In genomic region chrX:118116308-118117068, GRCh38 we compare ENCODE assay signal across 9 cellular contexts. TPM values are rescaled to one million over a fixed set of nuclear protein-coding genes. Genes with fewer than 3 reads are reported as not detected.
DNase-seq lines count a peak whose midpoint lies in the region; ATAC-seq and TF ChIP-seq lines count a peak whose summit lies in the region.
"Had no signal": no experiment of that assay in that cellular context is flagged by ENCODE, and none has a peak within 500 bp of the region (broad histone marks: within the 10 kb centered on the region; RNA-seq: fewer than 3 reads in every experiment).

TSS of gene KLHL13 (minus strand) at chrX:118116810. CDS start at chrX:118028473, 88,337 bp downstream.

- ATAC-seq in aorta (ENCODE audit: low FRiP score) (peak; percentile 76), HG02852 (IDR thresholded peaks at IDR 0.05; ENCODE audit: unreplicated experiment) (no peak)

- in situ Hi-C loops in KBM-7 (cut with MboI; ENCODE audit: low pct_unique_long_range_greater_than_20kb, low sequenced_read_pairs), result no loop called here

- H3K4me3 Mint-ChIP-seq in activated naive CD4-positive, alpha-beta T cell treated with anti-CD3 and anti-CD28 coated beads, Interleukin-2, amount 10 ng/mL, durations not matched to agents 7 days and 5 days, result peak within 1 kb of the TSS; percentile 65
- H3K4me3 Mint-ChIP-seq in neural crest cell, result peak within 1 kb of the TSS; percentile 92

- no peaks in the 10 kb centered on the region for H3K4me1 ChIP-seq in aorta (ENCODE audit: control insufficient read depth in 1 of 2, insufficient read depth in 2 of 2, low read length in 2 of 2)

- H3K27me3 Mint-ChIP-seq in activated naive CD4-positive, alpha-beta T cell treated with anti-CD3 and anti-CD28 coated beads, Interleukin-2, amount 10 ng/mL, durations not matched to agents 7 days and 5 days, result peaks cover 20% of the 10 kb centered on the region
- no peaks in the 10 kb centered on the region for H3K27me3 Mint-ChIP-seq in neural crest cell (ENCODE audit: low read depth)

- 1 to 22% methylated on average over 58 to 70 of the region's 71 CpGs for WGBS in aorta, 2 donors

- TF ChIP-seq CTCF in neural crest cell (conservative IDR thresholded peaks at IDR 0.05), result no peak

- H3K4me1 Mint-ChIP-seq in activated naive CD4-positive, alpha-beta T cell treated with anti-CD3 and anti-CD28 coated beads, Interleukin-2, amount 10 ng/mL, durations not matched to agents 7 days and 5 days, result peaks cover 7% of the 10 kb centered on the region
- peaks cover 15% of the 10 kb centered on the region for H3K4me1 Mint-ChIP-seq in neural crest cell

- CTCF ChIA-PET in activated naive CD4-positive, alpha-beta T cell treated with anti-CD3 and anti-CD28 coated beads, Interleukin-2, amount 10 ng/mL, durations not matched to agents 7 days and 5 days (lab: Charles Lee), result no interaction called here

- H3K9me3 Mint-ChIP-seq in activated naive CD4-positive, alpha-beta T cell treated with anti-CD3 and anti-CD28 coated beads, Interleukin-2, amount 10 ng/mL, durations not matched to agents 7 days and 5 days, result no peaks in the 10 kb centered on the region
- peaks cover 3% of the 10 kb centered on the region for H3K9me3 Mint-ChIP-seq in neural crest cell

- no peak within 1 kb of the TSS for H3K27ac Mint-ChIP-seq in activated naive CD4-positive, alpha-beta T cell treated with anti-CD3 and anti-CD28 coated beads, Interleukin-2, amount 10 ng/mL, durations not matched to agents 7 days and 5 days
- H3K27ac Mint-ChIP-seq in neural crest cell (ENCODE audit: unreplicated experiment), result peak within 1 kb of the TSS; percentile 94

- no peaks in the 10 kb centered on the region for H3K9me3 ChIP-seq in aorta (ENCODE audit: control insufficient read depth, low read length)

- H3K4me3 ChIP-seq in aorta (ENCODE audit: low read length in 2 of 2), result peak within 1 kb of the TSS; percentile 36 to 82

- H3K36me3 ChIP-seq in aorta (ENCODE audit: control insufficient read depth in 1 of 2, insufficient read depth in 2 of 2, low read length in 1 of 2), result no peaks in the 10 kb centered on the region

- no peaks in the 10 kb centered on the region for H3K27me3 ChIP-seq in aorta (ENCODE audit: control insufficient read depth in 1 of 2, insufficient read depth in 2 of 2, low read length in 1 of 2)

- intact Hi-C loops in aorta (cut with DNase I), result loop anchor here in 1 of 2 donors (10.0 kb wide), 1 partner anchor 108 kb away; no protein-coding TSS in a partner anchor

- peak within 1 kb of the TSS in 1 of 2 donors; percentile 61 for H3K27ac ChIP-seq in aorta (ENCODE audit: low read depth in 1 of 2, low read length in 2 of 2)
- H3K27ac ChIP-seq: 22Rv1 had no signal

- DNase-seq in DMS 273 (lab: John Stamatoyannopoulos, UW; ENCODE audit: unreplicated experiment), result peak; percentile 72
- DNase-seq in DMS 273 treated with DMSO at 0.1 percent for 48 hours (lab: John Stamatoyannopoulos, UW), result no peak
- peak; percentile 67 for DNase-seq in KBM-7
- peak; percentile 20 for DNase-seq in activated naive CD4-positive, alpha-beta T cell treated with anti-CD3 and anti-CD28 coated beads, Interleukin-2, amount 10 ng/mL, durations not matched to agents 7 days and 5 days
- peak; percentile 56 for DNase-seq in glomerular visceral epithelial cell (ENCODE audit: extremely low spot score)
- DNase-seq in neural crest cell (ENCODE audit: low read depth, low spot score), result peak; percentile 17
- DNase-seq in aorta, result peak; percentile 50 to 77

- no peaks in the 10 kb centered on the region for H3K36me3 Mint-ChIP-seq in activated naive CD4-positive, alpha-beta T cell treated with anti-CD3 and anti-CD28 coated beads, Interleukin-2, amount 10 ng/mL, durations not matched to agents 7 days and 5 days
- no peaks in the 10 kb centered on the region for H3K36me3 Mint-ChIP-seq in neural crest cell (ENCODE audit: low read depth)

RNA-seq across cellular contexts. Expression of gene KLHL13, which starts in this region (rescaled TPM):
- total RNA-seq in neural crest cell (13.2 and 16.2 TPM in 2 replicates), aorta (1 to 10 TPM; 4.6 to 6.8 TPM)
- 1 to 10 TPM; 2.3 to 3.2 TPM for polyA plus RNA-seq in aorta
